In genomic region chr7:98863601-98864000, GRCh38 we compare ENCODE assay signal across 8 cellular contexts.
"Had no signal": no experiment of that assay in that cellular context is flagged by ENCODE, and none has a peak within 500 bp of the region (broad histone marks: within the 10 kb centered on the region; RNA-seq: fewer than 3 reads in every experiment).

No MANE protein-coding gene starts in this region.

- ATAC-seq: GM12878 had no signal

- DNase-seq: GDM1, GF-D8 had no signal

- FAIRE-seq: G401.6, GM12878, GM12891, GM12892, GM18507, GM19239 had no signal

- H3K4me3 ChIP-seq: GM12878 had no signal
